Comparison of ENCODE assay signal across 14 cellular contexts in the genomic region with DNA sequence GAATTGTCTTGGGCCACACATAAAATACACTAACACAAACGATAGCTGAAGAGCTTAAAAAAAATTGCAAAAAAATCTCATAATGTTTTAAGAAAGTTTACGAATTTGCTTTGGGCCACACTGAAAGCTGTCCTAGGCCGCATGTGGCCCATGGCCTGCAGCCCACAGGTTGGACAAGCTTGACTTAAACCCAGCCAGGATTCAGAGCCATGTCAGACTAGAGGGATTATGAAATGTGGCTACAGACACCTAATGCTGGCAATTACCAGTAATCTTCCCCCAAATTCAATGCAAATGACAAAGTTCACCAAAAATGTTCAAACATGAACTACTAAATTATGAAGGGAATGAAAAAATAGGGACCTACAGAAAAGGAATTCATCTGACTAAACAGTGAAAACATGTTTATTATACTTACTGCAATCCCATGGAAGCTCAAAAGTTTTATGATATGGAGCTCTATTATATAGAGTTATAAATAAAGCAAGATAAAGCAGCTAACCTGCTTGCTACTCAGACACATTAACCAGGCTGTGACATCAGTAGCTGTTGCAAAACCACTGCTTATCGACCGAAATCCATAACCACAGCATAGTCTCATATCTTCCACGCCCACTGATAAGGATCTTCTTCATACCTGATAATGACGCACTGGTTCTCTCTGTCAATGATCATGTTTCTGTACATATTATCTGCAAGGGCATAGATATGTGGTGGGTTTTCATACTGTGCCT. TPM values are rescaled to one million over a fixed set of nuclear protein-coding genes. Genes with fewer than 3 reads are reported as not detected.
DNase-seq lines count a peak whose midpoint lies in the region; ATAC-seq, FAIRE-seq and TF ChIP-seq lines count a peak whose summit lies in the region.
"Had no signal": no experiment of that assay in that cellular context is flagged by ENCODE, and none has a peak within 500 bp of the region (broad histone marks: within the 10 kb centered on the region; RNA-seq: fewer than 3 reads in every experiment).

No MANE protein-coding gene starts in this region.

- in situ Hi-C loops in GM12878 (cut with MboI), result no loop called here

- no peak for TF ChIP-seq CTCF in NB4 (IDR thresholded peaks at IDR 0.05; ENCODE audit: low read depth, low read length)
- no peak for TF ChIP-seq CTCF in GM12878 (IDR thresholded peaks at IDR 0.05 in 2 of 3, conservative IDR thresholded peaks at IDR 0.05 in 1 of 3; ENCODE audit: control insufficient read depth in 2 of 3, extremely low read depth in 1 of 3, insufficient read depth in 1 of 3, low read depth in 3 of 3, low read length in 3 of 3)
- TF ChIP-seq CTCF in GM23338 (conservative IDR thresholded peaks at IDR 0.05; ENCODE audit: low read depth in 2 of 2), result no peak

- FAIRE-seq in GM12878 (lab: Jason Lieb, UNC), result no peak
- FAIRE-seq: A204.1 had no signal

- H3K9ac ChIP-seq in GM12878 (ENCODE audit: control insufficient read depth, insufficient read depth, low read length), result no peak overlapping the region

- peaks cover 6% of the 10 kb centered on the region for H3K79me2 ChIP-seq in GM12878 (ENCODE audit: control insufficient read depth, insufficient read depth, low read length)
- no peaks in the 10 kb centered on the region for H3K79me2 ChIP-seq in GM23338 (replicated peaks; ENCODE audit: insufficient read depth)

- H3K4me3 Mint-ChIP-seq in GM23338, result no peak overlapping the region

- H2AFZ ChIP-seq in GM12878 (ENCODE audit: control insufficient read depth, low read depth, low read length) (no peak overlapping the region), GM23338 (no peak overlapping the region)

- H3K9me2 ChIP-seq in GM23338 (ENCODE audit: insufficient read depth), result no peaks in the 10 kb centered on the region

- WGBS in GM12878 (ENCODE audit: insufficient coverage, insufficient replicate concordance, low lambda C conversion rate, missing lambda C conversion rate), result 98% methylated on average over 7 of the region's 7 CpGs

- peaks cover 0 to 41% of the 10 kb centered on the region in 2 experiments; a peak in 3 of 4 replicates for H3K36me3 ChIP-seq in GM12878 (ENCODE audit: control insufficient read depth in 2 of 2, insufficient read depth in 2 of 2, low read length in 1 of 2)
- H3K36me3 ChIP-seq in GM23338 (ENCODE audit: insufficient read depth), result no peaks in the 10 kb centered on the region
- H3K36me3 ChIP-seq: prostate gland had no signal

- no peaks in the 10 kb centered on the region for H3K9me3 Mint-ChIP-seq in GM23338

- no peak overlapping the region for H3K27ac ChIP-seq in GM12878 (ENCODE audit: control insufficient read depth, insufficient read depth)
- no peak overlapping the region for H3K27ac ChIP-seq in GM23338 (ENCODE audit: low read depth)
- H3K27ac ChIP-seq: esophagus muscularis mucosa, prostate gland had no signal

- no peak overlapping the region for H3K27ac Mint-ChIP-seq in GM23338

- ATAC-seq in GM12878 (peak; percentile 69), GM23338 (no peak), HG03045 (IDR thresholded peaks at IDR 0.05; ENCODE audit: unreplicated experiment) (no peak)
- ATAC-seq: left cardiac atrium had no signal

- RAD21 ChIA-PET in GM12878 (lab: Charles Lee; ENCODE audit: unreplicated experiment), result interaction anchor here (0.7 to 1.8 kb wide), 8 partner anchors 8 to 276 kb away, joined by 3 to 5 read pairs (median 3); no protein-coding TSS in a partner anchor

- no peak for TF ChIP-seq POLR2A in NB4 (IDR thresholded peaks at IDR 0.05; ENCODE audit: extremely low read depth, insufficient read length)
- TF ChIP-seq POLR2A in GM12878 (IDR thresholded peaks at IDR 0.05; ENCODE audit: low read depth, low read length), result no peak

- H3F3A ChIP-seq in GM23338 (replicated peaks; ENCODE audit: low read depth), result no peaks in the 10 kb centered on the region

- peak; percentile 77 to 79; a peak in 2 of 4 replicates for TF ChIP-seq EP300 in GM12878 (IDR thresholded peaks at IDR 0.05; ENCODE audit: borderline replicate concordance in 1 of 2, control insufficient read depth in 1 of 2, low read depth in 2 of 2, low read length in 2 of 2)

- SMC1A ChIA-PET in GM12878 (lab: Charles Lee; ENCODE audit: uncharacterized antibody, unreplicated experiment), result interaction anchor here (0.7 to 7.7 kb wide), 15 partner anchors 10 to 325 kb away, joined by 3 to 47 read pairs (median 5); no protein-coding TSS in a partner anchor

- 0 out of 3 replicates have a peak, but pooled peaks cover 3% of the 10 kb centered on the region for H3K36me3 Mint-ChIP-seq in GM23338 (ENCODE audit: low read depth)

- H3K4me2 ChIP-seq in GM12878 (ENCODE audit: control insufficient read depth, insufficient read depth) (no peak overlapping the region), GM23338 (no peak overlapping the region)

- H3K9me3 ChIP-seq in GM12878 (replicated peaks; ENCODE audit: control insufficient read depth, insufficient read depth, low read length), result no peaks in the 10 kb centered on the region
- H3K9me3 ChIP-seq: esophagus muscularis mucosa, prostate gland had no signal

- H3K4me3 ChIP-seq in NB4 (ENCODE audit: low read depth, low read length) (no peak overlapping the region), GM12878 (no peak overlapping the region), GM23338 (no peak overlapping the region)
- H3K4me3 ChIP-seq: esophagus muscularis mucosa, prostate gland had no signal

- DNase-seq in NK-92 treated with Interleukin-12 subunit alpha and Interleukin-12 subunit beta, amount 100 ng/mL, for 24 hours (lab: John Stamatoyannopoulos, UW), result peak; percentile 42
- DNase-seq in NK-92 (lab: John Stamatoyannopoulos, UW; ENCODE audit: unreplicated experiment), result no peak
- peak; percentile 12 for DNase-seq in NB4 (ENCODE audit: low read depth)
- DNase-seq in GM12878 (ENCODE audit: low read depth, low spot score), result no peak
- peak; percentile 46 for DNase-seq in stimulated activated CD4-positive, alpha-beta T cell treated with anti-CD3 and anti-CD28 coated beads, Interleukin-4, amount 100 ng/mL, for 24 hours
- DNase-seq in germinal center (ENCODE audit: low spot score), result no peak
- no peak for DNase-seq in GM23338 (ENCODE audit: low spot score)
- DNase-seq: amniotic stem cell, left cardiac atrium, NCI-H69 had no signal

- POLR2A ChIA-PET in GM12878 (lab: Charles Lee), result interaction anchor here (1.2 to 1.7 kb wide), 3 partner anchors 11 to 44 kb away, joined by 3 to 4 read pairs (median 3); no protein-coding TSS in a partner anchor

- CTCF ChIA-PET in GM12878 (lab: Yijun Ruan, JAX), result interaction anchor here (0.7 to 3.0 kb wide), 7 partner anchors 9 to 396 kb away, joined by 3 to 19 read pairs (median 3); no protein-coding TSS in a partner anchor

- H3K27me3 Mint-ChIP-seq in GM23338 (ENCODE audit: insufficient read depth, low read depth, poor library complexity), result peaks cover 3% of the 10 kb centered on the region

- BruUV-seq in GM12878 (replicated peaks; lab: Mats Ljungman, UMichigan), result TSS peak; percentile 24

- H3K4me1 ChIP-seq in GM12878 (ENCODE audit: control insufficient read depth, insufficient read depth, low read length), result peaks cover 16% of the 10 kb centered on the region
- H3K4me1 ChIP-seq in GM23338 (ENCODE audit: insufficient read depth), result no peaks in the 10 kb centered on the region
- H3K4me1 ChIP-seq: esophagus muscularis mucosa, prostate gland had no signal

- no peaks in the 10 kb centered on the region for H3K27me3 ChIP-seq in GM12878 (replicated peaks in 1 of 2; ENCODE audit: control insufficient read depth in 2 of 2, insufficient read depth in 2 of 2, low read length in 1 of 2)
- no peaks in the 10 kb centered on the region for H3K27me3 ChIP-seq in GM23338 (ENCODE audit: insufficient read depth)
- H3K27me3 ChIP-seq: esophagus muscularis mucosa had no signal

- TF ChIP-seq RAD21 in GM12878 (IDR thresholded peaks at IDR 0.05; ENCODE audit: insufficient read depth, low read depth, low read length), result no peak

- intact Hi-C loops in GM12878 (cut with micrococcal nuclease; ENCODE audit: unreplicated experiment), result no loop called here

- H3K4me1 Mint-ChIP-seq in GM23338, result no peaks in the 10 kb centered on the region

- H4K20me1 ChIP-seq in GM12878 (ENCODE audit: control insufficient read depth, insufficient read depth) (no peaks in the 10 kb centered on the region), GM23338 (replicated peaks; ENCODE audit: insufficient read depth) (no peaks in the 10 kb centered on the region)

TF ChIP-seq in GM23338, 12 proteins besides CTCF, POLR2A, EP300 and RAD21 (continues in another document):
- TF ChIP-seq, protein P1, sequence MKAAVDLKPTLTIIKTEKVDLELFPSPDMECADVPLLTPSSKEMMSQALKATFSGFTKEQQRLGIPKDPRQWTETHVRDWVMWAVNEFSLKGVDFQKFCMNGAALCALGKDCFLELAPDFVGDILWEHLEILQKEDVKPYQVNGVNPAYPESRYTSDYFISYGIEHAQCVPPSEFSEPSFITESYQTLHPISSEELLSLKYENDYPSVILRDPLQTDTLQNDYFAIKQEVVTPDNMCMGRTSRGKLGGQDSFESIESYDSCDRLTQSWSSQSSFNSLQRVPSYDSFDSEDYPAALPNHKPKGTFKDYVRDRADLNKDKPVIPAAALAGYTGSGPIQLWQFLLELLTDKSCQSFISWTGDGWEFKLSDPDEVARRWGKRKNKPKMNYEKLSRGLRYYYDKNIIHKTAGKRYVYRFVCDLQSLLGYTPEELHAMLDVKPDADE (IDR thresholded peaks at IDR 0.05), result no peak
- no peak for TF ChIP-seq NANOG (IDR thresholded peaks at IDR 0.05; ENCODE audit: borderline replicate concordance)
- TF ChIP-seq EZH2phosphoT487 (IDR thresholded peaks at IDR 0.05; ENCODE audit: unreplicated experiment), result no peak

RNA-seq across cellular contexts. Expression of a gene that starts 49.2 kb away (rescaled TPM):
- total RNA-seq in GM12878 (2013; cell fraction: nucleolus; rRNA removed), result not detected in 2 replicates
- not detected in 2 replicates for total RNA-seq in GM12878 (2014; rRNA removed)
- not detected in 2 replicates for total RNA-seq in GM12878 (2014; rRNA removed; fragmentation: Illumina TruSeq; extraction: Trizol)
- not detected in 2 replicates for total RNA-seq in GM12878 (2021)
- 0.20 TPM for polyA plus RNA-seq in GM12878 (2011; ENCODE audit: low read depth)
- polyA plus RNA-seq in GM12878 (2011; rRNA removed), result not detected in 2 replicates
- polyA plus RNA-seq in GM12878 (2011; cell fraction: cytosol; rRNA removed), result not detected in 2 replicates
- polyA plus RNA-seq in GM12878 (2011; cell fraction: nucleus; rRNA removed), result not detected in 2 replicates
- 0.63 and 0.64 TPM in 2 replicates for polyA plus RNA-seq in GM12878 (2012)
- not detected in 2 replicates for polyA plus RNA-seq in GM12878 (2014; fragmentation: Illumina TruSeq; extraction: Trizol)
- not detected for polyA plus RNA-seq in GM12878 (2014; fragmentation: Nextera tagmentation; extraction: Ambion mirVana)
- not detected in 2 replicates for polyA plus RNA-seq in GM12878 (2014; rRNA removed)
- under 1 TPM; 0.33 to 0.66 TPM for polyA plus RNA-seq in GM12878 (2016; fragmentation: Nextera tagmentation; extraction: Ambion mirVana)
- polyA minus RNA-seq in GM12878 (2011; rRNA and poly(A)+ RNA removed), result not detected in 2 replicates
- not detected in 2 replicates for polyA minus RNA-seq in GM12878 (2011; cell fraction: cytosol; rRNA and poly(A)+ RNA removed)
- polyA minus RNA-seq in GM12878 (2011; cell fraction: nucleus; rRNA and poly(A)+ RNA removed), result not detected in 2 replicates
- not detected in 2 replicates for total RNA-seq in GM23338 (2014; rRNA removed; shearing (Covaris generic))
- not detected in 2 replicates for polyA plus RNA-seq in GM23338 (2016; fragmentation: Nextera tagmentation; extraction: Ambion mirVana)
- total RNA-seq: esophagus muscularis mucosa, left cardiac atrium had no signal

Comparison
In these comparisons a context has a peak if more than half of its experiments do, and no peak if none do; other contexts are left out.
1. DNase-seq: peak in NK-92 treated with Interleukin-12 subunit alpha and Interleukin-12 subunit beta, amount 100 ng/mL, for 24 hours (single experiment), NB4 (single experiment) and stimulated activated CD4-positive, alpha-beta T cell treated with anti-CD3 and anti-CD28 coated beads, Interleukin-4, amount 100 ng/mL, for 24 hours (single experiment); none in NK-92 (single experiment), GM12878 (single experiment), germinal center (single experiment) and GM23338 (single experiment).